ENCODE assay signal across 20 cellular contexts in genomic region chr22:49817359-49817758, GRCh38.
"Had no signal": no experiment of that assay in that cellular context is flagged by ENCODE, and none has a peak within 500 bp of the region (broad histone marks: within the 10 kb centered on the region; RNA-seq: fewer than 3 reads in every experiment).

No MANE protein-coding gene starts in this region.

- H3K9me3 ChIP-seq: ascending aorta, heart left ventricle, mucosa of descending colon, psoas muscle, sigmoid colon had no signal

- H3K27me3 Mint-ChIP-seq: activated CD4-positive, alpha-beta T cell treated with anti-CD3 and anti-CD28 coated beads for 36 hours; activated naive CD8-positive, alpha-beta T cell treated with anti-CD3 and anti-CD28 coated beads, Interleukin-2, amount 50 U/mL, for 24 hours had no signal

- H3K4me3 Mint-ChIP-seq: activated CD4-positive, alpha-beta T cell treated with anti-CD3 and anti-CD28 coated beads for 36 hours; activated naive CD8-positive, alpha-beta T cell treated with anti-CD3 and anti-CD28 coated beads, Interleukin-2, amount 50 U/mL, for 24 hours had no signal

- H3K27me3 ChIP-seq: ascending aorta, heart left ventricle, sigmoid colon had no signal

- H3K9me3 Mint-ChIP-seq: activated naive CD8-positive, alpha-beta T cell treated with anti-CD3 and anti-CD28 coated beads, Interleukin-2, amount 50 U/mL, for 24 hours; natural killer cell had no signal

- DNase-seq: activated CD4-positive, alpha-beta T cell treated with anti-CD3 and anti-CD28 coated beads for 36 hours; activated CD8-positive, alpha-beta memory T cell treated with anti-CD3 and anti-CD28 coated beads for 24 hours; activated effector memory CD4-positive, alpha-beta T cell treated with anti-CD3 and anti-CD28 coated beads, Interleukin-2, amount 50 U/mL, for 16 hours; activated naive CD8-positive, alpha-beta T cell treated with anti-CD3 and anti-CD28 coated beads, Interleukin-2, amount 50 U/mL, for 24 hours; activated T-cell treated with anti-CD3 and anti-CD28 coated beads for 4 hours; effector CD4-positive, alpha-beta T cell; heart left ventricle; left colon; mammary epithelial cell; natural killer cell; nucleus accumbens; stimulated activated CD4-positive, alpha-beta T cell treated with anti-CD3 and anti-CD28 coated beads, Interleukin-12 subunit alpha, Interleukin-12 subunit beta, amount 100 ng/mL, for 4 hours; stimulated activated naive CD8-positive, alpha-beta T cell treated with anti-CD3 and anti-CD28 coated beads, Interleukin-15, Interleukin-2, amounts not matched to agents 100 U/mL and 50 U/mL, for 24 hours; T-helper 9 cell had no signal

- H3K4me3 ChIP-seq: ascending aorta, coronary artery, heart left ventricle, mucosa of descending colon, psoas muscle, sigmoid colon had no signal

- FAIRE-seq: frontal cortex had no signal

- H3K36me3 Mint-ChIP-seq: natural killer cell had no signal

- H3K27ac ChIP-seq: ascending aorta, coronary artery, heart left ventricle, psoas muscle had no signal

- ATAC-seq: activated CD4-positive, alpha-beta T cell treated with anti-CD3 and anti-CD28 coated beads for 36 hours; activated naive CD8-positive, alpha-beta T cell treated with anti-CD3 and anti-CD28 coated beads, Interleukin-2, amount 50 U/mL, for 24 hours; heart left ventricle; left colon; mucosa of descending colon; psoas muscle; stimulated activated naive CD8-positive, alpha-beta T cell treated with anti-CD3 and anti-CD28 coated beads, Interleukin-15, Interleukin-2, amounts not matched to agents 100 U/mL and 50 U/mL, for 24 hours had no signal

- H3K27ac Mint-ChIP-seq: activated CD4-positive, alpha-beta T cell treated with anti-CD3 and anti-CD28 coated beads for 36 hours; activated naive CD8-positive, alpha-beta T cell treated with anti-CD3 and anti-CD28 coated beads, Interleukin-2, amount 50 U/mL, for 24 hours had no signal
